ENCODE assay signal across 20 cellular contexts in genomic region chr22:41488076-41488475, GRCh38. TPM values are rescaled to one million over a fixed set of nuclear protein-coding genes. Genes with fewer than 3 reads are reported as not detected.
DNase-seq lines count a peak whose midpoint lies in the region; ATAC-seq and TF ChIP-seq lines count a peak whose summit lies in the region.
"Had no signal": no experiment of that assay in that cellular context is flagged by ENCODE, and none has a peak within 500 bp of the region (broad histone marks: within the 10 kb centered on the region; RNA-seq: fewer than 3 reads in every experiment).

No MANE protein-coding gene starts in this region.

- no peaks in the 10 kb centered on the region for H3K27me3 Mint-ChIP-seq in activated T-helper 17 cell treated with anti-CD3 and anti-CD28 coated beads, Interleukin-2, amount 50 U/mL, for 72 hours
- no peaks in the 10 kb centered on the region for H3K27me3 Mint-ChIP-seq in natural killer cell treated with Interleukin-12 subunit alpha and Interleukin-12 subunit beta and Interleukin-15 and Interleukin-18, amount 100 ng/mL, for 72 hours
- H3K27me3 Mint-ChIP-seq: activated CD8-positive, alpha-beta memory T cell treated with anti-CD3 and anti-CD28 coated beads, Interleukin-2, amount 10 ng/mL, durations not matched to agents 7 days and 5 days; activated naive CD8-positive, alpha-beta T cell treated with anti-CD3 and anti-CD28 coated beads, Interleukin-2, amount 50 U/mL, for 24 hours had no signal

- no peak overlapping the region for H3K4me3 Mint-ChIP-seq in activated T-helper 17 cell treated with anti-CD3 and anti-CD28 coated beads, Interleukin-2, amount 50 U/mL, for 72 hours
- H3K4me3 Mint-ChIP-seq in natural killer cell treated with Interleukin-12 subunit alpha and Interleukin-12 subunit beta and Interleukin-15 and Interleukin-18, amount 100 ng/mL, for 72 hours, result no peak overlapping the region
- H3K4me3 Mint-ChIP-seq: activated CD8-positive, alpha-beta memory T cell treated with anti-CD3 and anti-CD28 coated beads, Interleukin-2, amount 10 ng/mL, durations not matched to agents 7 days and 5 days; activated naive CD8-positive, alpha-beta T cell treated with anti-CD3 and anti-CD28 coated beads, Interleukin-2, amount 50 U/mL, for 24 hours had no signal

- H3K27me3 ChIP-seq in cardiac muscle cell (no peaks in the 10 kb centered on the region), hepatocyte (no peaks in the 10 kb centered on the region), subcutaneous abdominal adipose tissue (ENCODE audit: control insufficient read depth in 5 of 5, insufficient read depth in 4 of 5, low read length in 5 of 5) (no peaks in the 10 kb centered on the region)
- H3K27me3 ChIP-seq: neutrophil, suprapubic skin had no signal

- TF ChIP-seq CTCF in cardiac muscle cell (IDR thresholded peaks at IDR 0.05; ENCODE audit: low read depth, low read length) (no peak), hepatocyte (IDR thresholded peaks at IDR 0.05; ENCODE audit: poor library complexity) (no peak)

- WGBS in hepatocyte (ENCODE audit: low lambda C conversion rate, missing lambda C conversion rate), result 78% methylated on average over 4 of the region's 4 CpGs

- H4K20me1 ChIP-seq in hepatocyte (ENCODE audit: insufficient read depth, poor library complexity, severe bottlenecking), result peaks cover 59% of the 10 kb centered on the region

- H3K36me3 Mint-ChIP-seq in activated T-helper 17 cell treated with anti-CD3 and anti-CD28 coated beads, Interleukin-2, amount 50 U/mL, for 72 hours (ENCODE audit: low read depth), result peaks cover 5% of the 10 kb centered on the region
- H3K36me3 Mint-ChIP-seq in natural killer cell treated with Interleukin-12 subunit alpha and Interleukin-12 subunit beta and Interleukin-15 and Interleukin-18, amount 100 ng/mL, for 72 hours, result no peaks in the 10 kb centered on the region

- no peak overlapping the region for H3K9ac ChIP-seq in subcutaneous abdominal adipose tissue (ENCODE audit: low read length in 5 of 5)

- H3K9me2 ChIP-seq in hepatocyte (replicated peaks; ENCODE audit: insufficient read depth), result no peaks in the 10 kb centered on the region

- H2AFZ ChIP-seq in hepatocyte, result no peak overlapping the region

- H3K4me3 ChIP-seq in cardiac muscle cell (no peak overlapping the region), hepatocyte (no peak overlapping the region), subcutaneous abdominal adipose tissue (ENCODE audit: low read depth in 1 of 5, low read length in 5 of 5) (no peak overlapping the region)
- H3K4me3 ChIP-seq: suprapubic skin had no signal

- intact Hi-C loops in Right ventricle myocardium superior (cut with DNase I), result no loop called here

- peak overlapping the region; percentile 44 for H3K27ac Mint-ChIP-seq in activated T-helper 17 cell treated with anti-CD3 and anti-CD28 coated beads, Interleukin-2, amount 50 U/mL, for 72 hours
- H3K27ac Mint-ChIP-seq in natural killer cell treated with Interleukin-12 subunit alpha and Interleukin-12 subunit beta and Interleukin-15 and Interleukin-18, amount 100 ng/mL, for 72 hours, result peak overlapping the region in 1 of 2 donors; percentile 8
- H3K27ac Mint-ChIP-seq: activated CD8-positive, alpha-beta memory T cell treated with anti-CD3 and anti-CD28 coated beads, Interleukin-2, amount 10 ng/mL, durations not matched to agents 7 days and 5 days; activated naive CD8-positive, alpha-beta T cell treated with anti-CD3 and anti-CD28 coated beads, Interleukin-2, amount 50 U/mL, for 24 hours had no signal

- H3K79me2 ChIP-seq in hepatocyte, result peaks cover 94% of the 10 kb centered on the region

- no peak for ATAC-seq in Right ventricle myocardium superior (ENCODE audit: poor library complexity)
- no peak for ATAC-seq in activated T-helper 17 cell treated with anti-CD3 and anti-CD28 coated beads, Interleukin-2, amount 50 U/mL, for 72 hours (replicated peaks)
- ATAC-seq in natural killer cell treated with Interleukin-12 subunit alpha and Interleukin-12 subunit beta and Interleukin-15 and Interleukin-18, amount 100 ng/mL, for 72 hours, result no peak
- ATAC-seq in HG02623 (IDR thresholded peaks at IDR 0.05; ENCODE audit: unreplicated experiment), result no peak
- ATAC-seq: activated CD8-positive, alpha-beta memory T cell treated with anti-CD3 and anti-CD28 coated beads, Interleukin-2, amount 10 ng/mL, durations not matched to agents 7 days and 5 days; activated naive CD8-positive, alpha-beta T cell treated with anti-CD3 and anti-CD28 coated beads, Interleukin-2, amount 50 U/mL, for 24 hours had no signal

- H3K4me1 ChIP-seq in cardiac muscle cell (ENCODE audit: low read depth), result peaks cover 15% of the 10 kb centered on the region
- peaks cover 43% of the 10 kb centered on the region for H3K4me1 ChIP-seq in hepatocyte (ENCODE audit: insufficient read depth)
- H3K4me1 ChIP-seq in subcutaneous abdominal adipose tissue (ENCODE audit: control insufficient read depth in 5 of 5, insufficient read depth in 5 of 5, low read length in 5 of 5), result peaks cover 0 to 50% (median 38%) of the 10 kb centered on the region in 5 donors

- H3K9me3 ChIP-seq in cardiac muscle cell (ENCODE audit: low read depth) (no peaks in the 10 kb centered on the region), hepatocyte (ENCODE audit: low read depth) (no peaks in the 10 kb centered on the region), subcutaneous abdominal adipose tissue (ENCODE audit: control insufficient read depth in 5 of 5, low read length in 5 of 5) (no peaks in the 10 kb centered on the region)
- H3K9me3 ChIP-seq: neutrophil, suprapubic skin had no signal

- peaks cover 9% of the 10 kb centered on the region for H3K4me1 Mint-ChIP-seq in activated T-helper 17 cell treated with anti-CD3 and anti-CD28 coated beads, Interleukin-2, amount 50 U/mL, for 72 hours
- H3K4me1 Mint-ChIP-seq in natural killer cell treated with Interleukin-12 subunit alpha and Interleukin-12 subunit beta and Interleukin-15 and Interleukin-18, amount 100 ng/mL, for 72 hours (ENCODE audit: low read depth in 2 of 2), result peaks cover 16 to 18% of the 10 kb centered on the region in 2 donors

- H3K27ac ChIP-seq in cardiac muscle cell, result peak overlapping the region; percentile 24
- H3K27ac ChIP-seq in hepatocyte, result peak overlapping the region; percentile 68
- peak overlapping the region; percentile 10 for H3K27ac ChIP-seq in subcutaneous abdominal adipose tissue (ENCODE audit: low read depth, low read length)
- H3K27ac ChIP-seq: neutrophil, suprapubic skin had no signal

- H3K9me3 Mint-ChIP-seq in activated T-helper 17 cell treated with anti-CD3 and anti-CD28 coated beads, Interleukin-2, amount 50 U/mL, for 72 hours, result no peaks in the 10 kb centered on the region
- no peaks in the 10 kb centered on the region for H3K9me3 Mint-ChIP-seq in natural killer cell treated with Interleukin-12 subunit alpha and Interleukin-12 subunit beta and Interleukin-15 and Interleukin-18, amount 100 ng/mL, for 72 hours
- H3K9me3 Mint-ChIP-seq: activated naive CD8-positive, alpha-beta T cell treated with anti-CD3 and anti-CD28 coated beads, Interleukin-2, amount 50 U/mL, for 24 hours had no signal

- no peaks in the 10 kb centered on the region for H3K36me3 ChIP-seq in cardiac muscle cell
- H3K36me3 ChIP-seq in hepatocyte (replicated peaks; ENCODE audit: insufficient read depth, low read depth), result no peaks in the 10 kb centered on the region
- no peaks in the 10 kb centered on the region for H3K36me3 ChIP-seq in subcutaneous abdominal adipose tissue (ENCODE audit: control insufficient read depth in 5 of 5, insufficient read depth in 5 of 5, low read length in 5 of 5)
- H3K36me3 ChIP-seq: neutrophil, suprapubic skin had no signal

- no peak for DNase-seq in cardiac muscle cell (ENCODE audit: low read depth in 1 of 2, low spot score in 1 of 2)
- no peak for DNase-seq in Right ventricle myocardium superior
- no peak for DNase-seq in hepatocyte (ENCODE audit: low spot score)
- DNase-seq in natural killer cell treated with Interleukin-12 subunit alpha and Interleukin-12 subunit beta and Interleukin-15 and Interleukin-18, amount 100 ng/mL, for 72 hours (ENCODE audit: low spot score), result no peak
- DNase-seq in pons (ENCODE audit: low spot score), result no peak
- DNase-seq: ACHN; activated CD4-positive, alpha-beta T cell treated with anti-CD3 and anti-CD28 coated beads for 48 hours; activated CD8-positive, alpha-beta memory T cell treated with anti-CD3 and anti-CD28 coated beads, Interleukin-2, amount 10 ng/mL, durations not matched to agents 7 days and 5 days; activated naive CD8-positive, alpha-beta T cell treated with anti-CD3 and anti-CD28 coated beads, Interleukin-2, amount 50 U/mL, for 24 hours; EL; NCI-H1092; NCI-H2081; NCI-H524 treated with DMSO at 0.1 percent for 48 hours; retina; stimulated activated CD4-positive, alpha-beta T cell treated with anti-CD3 and anti-CD28 coated beads, Interleukin-12 subunit alpha, Interleukin-12 subunit beta, amount 100 ng/mL, for 4 hours had no signal

- H3K4me2 ChIP-seq in hepatocyte, result peak overlapping the region; percentile 14

RNA-seq across cellular contexts. Expression of gene ACO2, which starts 19.2 kb away (rescaled TPM):
- total RNA-seq in cardiac muscle cell (183 and 223 TPM in 2 replicates), Right ventricle myocardium superior (835 TPM), hepatocyte (111 and 129 TPM in 2 replicates)
- polyA plus RNA-seq in cardiac muscle cell (247 and 328 TPM in 2 replicates), hepatocyte (167 and 196 TPM in 2 replicates)
- total RNA-seq in activated T-helper 17 cell treated with anti-CD3 and anti-CD28 coated beads, Interleukin-2, amount 50 U/mL, for 72 hours, result 100 to 1,000 TPM in 1 of 2 donors, 10 to 100 TPM in 1; 67.8 to 106 TPM
- total RNA-seq in natural killer cell treated with Interleukin-12 subunit alpha and Interleukin-12 subunit beta and Interleukin-15 and Interleukin-18, amount 100 ng/mL, for 72 hours, result 100 to 1,000 TPM; 109 to 113 TPM

RNA-seq across cellular contexts. Expression of gene PHF5A, which starts 19.6 kb away (rescaled TPM):
- 32.2 and 42.2 TPM in 2 replicates for total RNA-seq in cardiac muscle cell
- 25.9 and 26.9 TPM in 2 replicates for polyA plus RNA-seq in cardiac muscle cell
- total RNA-seq in Right ventricle myocardium superior, result 26.4 TPM
- total RNA-seq in activated T-helper 17 cell treated with anti-CD3 and anti-CD28 coated beads, Interleukin-2, amount 50 U/mL, for 72 hours, result 10 to 100 TPM; 34.3 to 92.0 TPM
- 55.2 and 59.9 TPM in 2 replicates for total RNA-seq in hepatocyte
- polyA plus RNA-seq in hepatocyte, result 16.8 and 21.9 TPM in 2 replicates
- 10 to 100 TPM; 58.7 to 83.8 TPM for total RNA-seq in natural killer cell treated with Interleukin-12 subunit alpha and Interleukin-12 subunit beta and Interleukin-15 and Interleukin-18, amount 100 ng/mL, for 72 hours

RNA-seq across cellular contexts. Expression of gene TOB2, which starts 41.5 kb away (rescaled TPM):
- total RNA-seq in cardiac muscle cell (32.0 and 42.4 TPM in 2 replicates), Right ventricle myocardium superior (62.6 TPM), hepatocyte (33.2 and 37.8 TPM in 2 replicates)
- polyA plus RNA-seq in cardiac muscle cell (35.5 and 52.9 TPM in 2 replicates), hepatocyte (30.8 and 38.5 TPM in 2 replicates)
- total RNA-seq in activated T-helper 17 cell treated with anti-CD3 and anti-CD28 coated beads, Interleukin-2, amount 50 U/mL, for 72 hours, result 10 to 100 TPM; 38.5 to 40.8 TPM
- 10 to 100 TPM; 31.7 to 45.4 TPM for total RNA-seq in natural killer cell treated with Interleukin-12 subunit alpha and Interleukin-12 subunit beta and Interleukin-15 and Interleukin-18, amount 100 ng/mL, for 72 hours

RNA-seq across cellular contexts. Expression of gene POLR3H, which starts 56.2 kb away (rescaled TPM):
- total RNA-seq in cardiac muscle cell, result 11.4 and 12.5 TPM in 2 replicates
- 24.7 and 30.9 TPM in 2 replicates for polyA plus RNA-seq in cardiac muscle cell
- 18.3 TPM for total RNA-seq in Right ventricle myocardium superior
- 10 to 100 TPM; 19.5 to 58.2 TPM for total RNA-seq in activated T-helper 17 cell treated with anti-CD3 and anti-CD28 coated beads, Interleukin-2, amount 50 U/mL, for 72 hours
- 14.5 and 17.5 TPM in 2 replicates for total RNA-seq in hepatocyte
- 37.4 and 41.1 TPM in 2 replicates for polyA plus RNA-seq in hepatocyte
- 10 to 100 TPM; 42.5 to 84.0 TPM for total RNA-seq in natural killer cell treated with Interleukin-12 subunit alpha and Interleukin-12 subunit beta and Interleukin-15 and Interleukin-18, amount 100 ng/mL, for 72 hours

Comparison
In these comparisons a context has a peak if more than half of its experiments do, and no peak if none do; other contexts are left out.
1. H3K27ac ChIP-seq: peak in every context shown above with its lines; median percentile 68 in hepatocyte; 24 in cardiac muscle cell; 10 in subcutaneous abdominal adipose tissue.